In the genomic region with DNA sequence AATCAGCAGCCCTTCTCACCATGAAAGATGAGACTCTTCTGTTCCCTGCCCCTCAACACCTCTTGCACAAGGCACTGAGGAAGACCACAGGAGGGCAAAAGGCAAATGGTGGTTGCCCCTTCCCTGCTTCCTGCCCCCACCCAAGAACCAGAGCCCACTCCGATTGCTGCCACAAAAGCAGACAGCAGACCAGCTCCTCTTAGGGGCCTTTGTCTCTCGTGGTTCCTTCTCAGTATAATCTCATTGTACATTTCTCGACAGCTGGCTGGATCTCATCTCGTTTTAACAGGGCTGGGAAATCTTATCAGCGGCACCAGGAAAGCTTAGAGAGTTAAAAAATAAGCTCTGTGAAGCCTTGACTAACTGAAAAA, we compare ENCODE assay signal across 9 cellular contexts. TPM values are rescaled to one million over a fixed set of nuclear protein-coding genes. Genes with fewer than 3 reads are reported as not detected.
A peak's percentile ranks its signal among the peaks of the same experiment; 100 is the strongest.
DNase-seq lines count a peak whose midpoint lies in the region; ATAC-seq and TF ChIP-seq lines count a peak whose summit lies in the region.
"Had no signal": no experiment of that assay in that cellular context is flagged by ENCODE, and none has a peak within 500 bp of the region (broad histone marks: within the 10 kb centered on the region; RNA-seq: fewer than 3 reads in every experiment).

No MANE protein-coding gene starts in this region.

- H3K9ac ChIP-seq in HCT116 (ENCODE audit: low read length): peak overlapping the region; percentile 67

- BruUV-seq in HCT116 (replicated peaks; lab: Mats Ljungman, UMichigan): no TSS peak

- CTCF ChIA-PET in HCT116 (lab: Charles Lee): no interaction called here

- no peak overlapping the region for H2AFZ ChIP-seq in HCT116 (ENCODE audit: low read depth, low read length, poor library complexity, severe bottlenecking)

- no peaks in the 10 kb centered on the region for H3K36me3 ChIP-seq in HCT116 (ENCODE audit: control insufficient read depth in 1 of 2, insufficient read depth in 2 of 2, low read length in 2 of 2)
- H3K36me3 ChIP-seq in WERI-Rb-1: peaks cover 21% of the 10 kb centered on the region

- no peak for TF ChIP-seq CTCF in HCT116 (IDR thresholded peaks at IDR 0.05 in 2 of 3, conservative IDR thresholded peaks at IDR 0.05 in 1 of 3; ENCODE audit: borderline replicate concordance in 1 of 3, insufficient read depth in 1 of 3, low read depth in 2 of 3, low read length in 2 of 3)
- no peak for TF ChIP-seq CTCF in WERI-Rb-1 (IDR thresholded peaks at IDR 0.05; ENCODE audit: low read depth, low read length)

- RAD21 ChIA-PET in HCT116 (lab: Charles Lee; ENCODE audit: low non-redundant PET in 1 of 2, low total read pairs in 2 of 2, uncharacterized antibody in 2 of 2, unreplicated experiment in 2 of 2): no interaction called here

- intact Hi-C loops in HCT116 (cut with micrococcal nuclease): no loop called here

- H3K9me3 ChIP-seq in HCT116 (ENCODE audit: control insufficient read depth in 1 of 2, insufficient read depth in 1 of 2, low read depth in 1 of 2, low read length in 2 of 2) (0 out of 4 replicates have a peak, but pooled peaks cover 0 to 5% of the 10 kb centered on the region in 2 experiments), WERI-Rb-1 (ENCODE audit: severe bottlenecking) (peaks cover 13% of the 10 kb centered on the region), iPS-18c (ENCODE audit: control insufficient read depth, insufficient read depth, low read length) (no peaks in the 10 kb centered on the region)

- no peak for DNase-seq in HCT116 (ENCODE audit: low read depth, low spot score)
- DNase-seq in WERI-Rb-1: peak; percentile 73
- DNase-seq in A172 (ENCODE audit: low spot score): no peak
- no peak for DNase-seq in stimulated activated CD4-positive, alpha-beta T cell treated with anti-CD3 and anti-CD28 coated beads, Interleukin-12 subunit alpha, Interleukin-12 subunit beta, amount 100 ng/mL, for 4 hours
- DNase-seq in OCI-M1 (lab: John Stamatoyannopoulos, UW): no peak

- peaks cover 5 to 18% of the 10 kb centered on the region in 2 experiments; a peak in 3 of 4 replicates for H3K4me1 ChIP-seq in HCT116 (ENCODE audit: control insufficient read depth in 1 of 2, insufficient read depth in 2 of 2, low read length in 2 of 2)

- peak overlapping the region; percentile 87 for H3K4me2 ChIP-seq in HCT116 (ENCODE audit: low read length)

- H3K27me3 ChIP-seq in HCT116 (ENCODE audit: insufficient read depth, low read length) (no peaks in the 10 kb centered on the region), WERI-Rb-1 (ENCODE audit: insufficient read depth, low read depth, severe bottlenecking) (no peaks in the 10 kb centered on the region)

- ATAC-seq in HCT116 (no peak), GM21619 (IDR thresholded peaks at IDR 0.05; ENCODE audit: unreplicated experiment) (no peak)

- peaks cover 7% of the 10 kb centered on the region; the same call in 1 of the 2 replicates for H3K79me2 ChIP-seq in HCT116 (ENCODE audit: insufficient read depth, low read length)

- no peaks in the 10 kb centered on the region for H4K20me1 ChIP-seq in HCT116 (ENCODE audit: insufficient read depth)

- POLR2A ChIA-PET in HCT116 (lab: Charles Lee): no interaction called here

- H3K4me3 ChIP-seq in HCT116 (replicated peaks in 1 of 2; ENCODE audit: low read depth in 1 of 2, low read length in 2 of 2) (peak overlapping the region; percentile 59 to 68), WERI-Rb-1 (ENCODE audit: low read depth, low read length) (peak overlapping the region; percentile 68), iPS-18c (ENCODE audit: insufficient read depth, low read depth, low read length) (0 out of 2 replicates have a peak overlapping the region, but pooled peaks have one; percentile 52), skin epidermis (peak overlapping the region; percentile 44 to 60 (median 53))

- no peak for TF ChIP-seq POLR2A in HCT116 (IDR thresholded peaks at IDR 0.05; ENCODE audit: borderline replicate concordance, extremely low read depth, insufficient read depth, insufficient read length)

- no peak overlapping the region for H3K27ac ChIP-seq in HCT116 (ENCODE audit: low read depth, low read length)
- peak overlapping the region; percentile 81 for H3K27ac ChIP-seq in WERI-Rb-1
- peak overlapping the region in 16 of 21 experiments; percentile 8 to 94 (median 76) for H3K27ac ChIP-seq in skin epidermis
- H3K27ac ChIP-seq: RWPE1 had no signal

- no peak for TF ChIP-seq RAD21 in HCT116 (IDR thresholded peaks at IDR 0.05; ENCODE audit: low read depth)

- H3K9me2 ChIP-seq in HCT116 (ENCODE audit: insufficient read depth): no peaks in the 10 kb centered on the region

TF ChIP-seq in HCT116, 20 proteins besides CTCF, POLR2A, EP300 and RAD21:
- no peak for TF ChIP-seq SP1 (IDR thresholded peaks at IDR 0.05; ENCODE audit: low read depth)
- no peak for TF ChIP-seq EZH2 (IDR thresholded peaks at IDR 0.05)
- no peak for TF ChIP-seq TCF7L2 (IDR thresholded peaks at IDR 0.05; ENCODE audit: borderline replicate concordance, extremely low read depth, insufficient read depth, insufficient read length)
- TF ChIP-seq YY1 (IDR thresholded peaks at IDR 0.05; ENCODE audit: extremely low read depth, insufficient replicate concordance, low read depth, low read length): no peak
- no peak for TF ChIP-seq ELF1 (IDR thresholded peaks at IDR 0.05; ENCODE audit: borderline replicate concordance, low read depth)
- no peak for TF ChIP-seq JUND (IDR thresholded peaks at IDR 0.05)
- no peak for TF ChIP-seq EGR1 (IDR thresholded peaks at IDR 0.05; ENCODE audit: low read depth)
- no peak for TF ChIP-seq ZFX (IDR thresholded peaks at IDR 0.05)
- TF ChIP-seq, protein P1, sequence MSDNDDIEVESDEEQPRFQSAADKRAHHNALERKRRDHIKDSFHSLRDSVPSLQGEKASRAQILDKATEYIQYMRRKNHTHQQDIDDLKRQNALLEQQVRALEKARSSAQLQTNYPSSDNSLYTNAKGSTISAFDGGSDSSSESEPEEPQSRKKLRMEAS (IDR thresholded peaks at IDR 0.05): no peak
- TF ChIP-seq, protein P2, sequence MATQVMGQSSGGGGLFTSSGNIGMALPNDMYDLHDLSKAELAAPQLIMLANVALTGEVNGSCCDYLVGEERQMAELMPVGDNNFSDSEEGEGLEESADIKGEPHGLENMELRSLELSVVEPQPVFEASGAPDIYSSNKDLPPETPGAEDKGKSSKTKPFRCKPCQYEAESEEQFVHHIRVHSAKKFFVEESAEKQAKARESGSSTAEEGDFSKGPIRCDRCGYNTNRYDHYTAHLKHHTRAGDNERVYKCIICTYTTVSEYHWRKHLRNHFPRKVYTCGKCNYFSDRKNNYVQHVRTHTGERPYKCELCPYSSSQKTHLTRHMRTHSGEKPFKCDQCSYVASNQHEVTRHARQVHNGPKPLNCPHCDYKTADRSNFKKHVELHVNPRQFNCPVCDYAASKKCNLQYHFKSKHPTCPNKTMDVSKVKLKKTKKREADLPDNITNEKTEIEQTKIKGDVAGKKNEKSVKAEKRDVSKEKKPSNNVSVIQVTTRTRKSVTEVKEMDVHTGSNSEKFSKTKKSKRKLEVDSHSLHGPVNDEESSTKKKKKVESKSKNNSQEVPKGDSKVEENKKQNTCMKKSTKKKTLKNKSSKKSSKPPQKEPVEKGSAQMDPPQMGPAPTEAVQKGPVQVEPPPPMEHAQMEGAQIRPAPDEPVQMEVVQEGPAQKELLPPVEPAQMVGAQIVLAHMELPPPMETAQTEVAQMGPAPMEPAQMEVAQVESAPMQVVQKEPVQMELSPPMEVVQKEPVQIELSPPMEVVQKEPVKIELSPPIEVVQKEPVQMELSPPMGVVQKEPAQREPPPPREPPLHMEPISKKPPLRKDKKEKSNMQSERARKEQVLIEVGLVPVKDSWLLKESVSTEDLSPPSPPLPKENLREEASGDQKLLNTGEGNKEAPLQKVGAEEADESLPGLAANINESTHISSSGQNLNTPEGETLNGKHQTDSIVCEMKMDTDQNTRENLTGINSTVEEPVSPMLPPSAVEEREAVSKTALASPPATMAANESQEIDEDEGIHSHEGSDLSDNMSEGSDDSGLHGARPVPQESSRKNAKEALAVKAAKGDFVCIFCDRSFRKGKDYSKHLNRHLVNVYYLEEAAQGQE (IDR thresholded peaks at IDR 0.05; ENCODE audit: low read depth): no peak
- no peak for TF ChIP-seq ZNF274 (IDR thresholded peaks at IDR 0.05; ENCODE audit: low read depth, low read length)
- TF ChIP-seq SRF (IDR thresholded peaks at IDR 0.05; ENCODE audit: low read depth): no peak
- TF ChIP-seq FOSL1 (IDR thresholded peaks at IDR 0.05; ENCODE audit: low read depth): no peak
- TF ChIP-seq CBX3 (IDR thresholded peaks at IDR 0.05; ENCODE audit: low read depth): no peak
- TF ChIP-seq, protein P3, sequence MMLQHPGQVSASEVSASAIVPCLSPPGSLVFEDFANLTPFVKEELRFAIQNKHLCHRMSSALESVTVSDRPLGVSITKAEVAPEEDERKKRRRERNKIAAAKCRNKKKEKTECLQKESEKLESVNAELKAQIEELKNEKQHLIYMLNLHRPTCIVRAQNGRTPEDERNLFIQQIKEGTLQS (IDR thresholded peaks at IDR 0.05): no peak
- TF ChIP-seq, protein P4, sequence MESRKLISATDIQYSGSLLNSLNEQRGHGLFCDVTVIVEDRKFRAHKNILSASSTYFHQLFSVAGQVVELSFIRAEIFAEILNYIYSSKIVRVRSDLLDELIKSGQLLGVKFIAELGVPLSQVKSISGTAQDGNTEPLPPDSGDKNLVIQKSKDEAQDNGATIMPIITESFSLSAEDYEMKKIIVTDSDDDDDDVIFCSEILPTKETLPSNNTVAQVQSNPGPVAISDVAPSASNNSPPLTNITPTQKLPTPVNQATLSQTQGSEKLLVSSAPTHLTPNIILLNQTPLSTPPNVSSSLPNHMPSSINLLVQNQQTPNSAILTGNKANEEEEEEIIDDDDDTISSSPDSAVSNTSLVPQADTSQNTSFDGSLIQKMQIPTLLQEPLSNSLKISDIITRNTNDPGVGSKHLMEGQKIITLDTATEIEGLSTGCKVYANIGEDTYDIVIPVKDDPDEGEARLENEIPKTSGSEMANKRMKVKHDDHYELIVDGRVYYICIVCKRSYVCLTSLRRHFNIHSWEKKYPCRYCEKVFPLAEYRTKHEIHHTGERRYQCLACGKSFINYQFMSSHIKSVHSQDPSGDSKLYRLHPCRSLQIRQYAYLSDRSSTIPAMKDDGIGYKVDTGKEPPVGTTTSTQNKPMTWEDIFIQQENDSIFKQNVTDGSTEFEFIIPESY (IDR thresholded peaks at IDR 0.05; ENCODE audit: extremely low read depth, insufficient replicate concordance, low read length): no peak
- no peak for TF ChIP-seq CEBPB (IDR thresholded peaks at IDR 0.05; ENCODE audit: low read depth)
- no peak for TF ChIP-seq POLR2AphosphoS5 (IDR thresholded peaks at IDR 0.05; ENCODE audit: low read depth, low read length)
- no peak for TF ChIP-seq SIN3A (IDR thresholded peaks at IDR 0.05; ENCODE audit: low read depth)
- no peak for TF ChIP-seq EZH2phosphoT487 (IDR thresholded peaks at IDR 0.05; ENCODE audit: borderline replicate concordance)
TF ChIP-seq in HCT116: peak in this region for 0.

RNA-seq across cellular contexts. Expression of a gene that starts 1.1 kb away (rescaled TPM):
- total RNA-seq in HCT116 (2021; ENCODE audit: unreplicated experiment): 10.9 TPM
- 4.3 and 4.7 TPM in 2 replicates for polyA plus RNA-seq in HCT116 (2012)
- 10.7 TPM in 2 replicates for total RNA-seq in A172 (2014; rRNA removed; shearing (Covaris generic))
